18 cellular contexts compared by ENCODE assay signal in genomic region chr1:10121688-10122087, GRCh38.
"Had no signal": no experiment of that assay in that cellular context is flagged by ENCODE, and none has a peak within 500 bp of the region (broad histone marks: within the 10 kb centered on the region; RNA-seq: fewer than 3 reads in every experiment).

No MANE protein-coding gene starts in this region.

- H3K27ac ChIP-seq: body of pancreas, cardiac muscle cell, left ventricle myocardium inferior, pancreas had no signal

- H3K4me3 ChIP-seq: body of pancreas, cardiac muscle cell, left ventricle myocardium inferior, pancreas had no signal

- H3K27me3 Mint-ChIP-seq: activated CD4-positive, alpha-beta memory T cell treated with anti-CD3 and anti-CD28 coated beads for 36 hours; natural killer cell treated with Interleukin-12 subunit alpha and Interleukin-12 subunit beta and Interleukin-15 and Interleukin-18, amount 100 ng/mL, for 72 hours had no signal

- H3K4me1 ChIP-seq: body of pancreas, left ventricle myocardium inferior, pancreas had no signal

- H3K9me3 ChIP-seq: body of pancreas, left ventricle myocardium inferior, neutrophil, pancreas had no signal

- ATAC-seq: body of pancreas; natural killer cell treated with Interleukin-12 subunit alpha and Interleukin-12 subunit beta and Interleukin-15 and Interleukin-18, amount 100 ng/mL, for 72 hours; pancreas; sciatic nerve had no signal

- H3K27ac Mint-ChIP-seq: activated CD4-positive, alpha-beta memory T cell treated with anti-CD3 and anti-CD28 coated beads for 36 hours; natural killer cell treated with Interleukin-12 subunit alpha and Interleukin-12 subunit beta and Interleukin-15 and Interleukin-18, amount 100 ng/mL, for 72 hours had no signal

- H3K9me3 Mint-ChIP-seq: activated CD4-positive, alpha-beta memory T cell treated with anti-CD3 and anti-CD28 coated beads for 36 hours; natural killer cell treated with Interleukin-12 subunit alpha and Interleukin-12 subunit beta and Interleukin-15 and Interleukin-18, amount 100 ng/mL, for 72 hours had no signal

- H3K27me3 ChIP-seq: body of pancreas, cardiac muscle cell, neutrophil, pancreas had no signal

- DNase-seq: activated CD4-positive, alpha-beta memory T cell treated with anti-CD3 and anti-CD28 coated beads for 36 hours; activated CD4-positive, alpha-beta T cell treated with anti-CD3 and anti-CD28 coated beads for 48 hours; activated naive CD4-positive, alpha-beta T cell treated with Interleukin-2 at 50 U/mL for 16 hours; activated T-cell treated with anti-CD3 and anti-CD28 coated beads, Interleukin-2, amount 50 U/mL, for 48 hours; amygdala; body of pancreas; effector memory CD4-positive, alpha-beta T cell; foreskin melanocyte; hippocampal formation; kidney glomerular epithelial cell; left ventricle myocardium inferior; pancreas; stimulated activated CD4-positive, alpha-beta T cell treated with anti-CD3 and anti-CD28 coated beads, Interleukin-4, amount 100 ng/mL, for 1 hour; stimulated activated naive CD4-positive, alpha-beta T cell had no signal

- H3K4me3 Mint-ChIP-seq: activated CD4-positive, alpha-beta memory T cell treated with anti-CD3 and anti-CD28 coated beads for 36 hours; natural killer cell treated with Interleukin-12 subunit alpha and Interleukin-12 subunit beta and Interleukin-15 and Interleukin-18, amount 100 ng/mL, for 72 hours had no signal
